ENCODE assay signal across 28 cellular contexts in genomic region chr7:101829856-101830255, GRCh38.
"Had no signal": no experiment of that assay in that cellular context is flagged by ENCODE, and none has a peak within 500 bp of the region (broad histone marks: within the 10 kb centered on the region; RNA-seq: fewer than 3 reads in every experiment).

No MANE protein-coding gene starts in this region.

- H3K27ac Mint-ChIP-seq: nephron progenitor cell had no signal

- H3K27me3 Mint-ChIP-seq: naive thymus-derived CD8-positive, alpha-beta T cell; stimulated activated naive CD8-positive, alpha-beta T cell treated with anti-CD3 and anti-CD28 coated beads, Interleukin-15, amount 100 ng/mL, for 72 hours had no signal

- H3K4me2 ChIP-seq: hepatocyte, smooth muscle cell had no signal

- H3K9me3 ChIP-seq: gastrocnemius medialis, heart left ventricle, left lung, prostate gland, right atrium auricular region, suprapubic skin, transverse colon had no signal

- H3K27me3 ChIP-seq: dorsolateral prefrontal cortex, gastrocnemius medialis, heart left ventricle, hepatocyte, left lung, right atrium auricular region, suprapubic skin, transverse colon had no signal

- H2AFZ ChIP-seq: hepatocyte had no signal

- H3K4me3 ChIP-seq: coronary artery, dorsolateral prefrontal cortex, gastrocnemius medialis, heart left ventricle, hepatocyte, left lung, prostate gland, right atrium auricular region, smooth muscle cell, suprapubic skin, transverse colon had no signal

- H3K4me3 Mint-ChIP-seq: naive thymus-derived CD8-positive, alpha-beta T cell; nephron progenitor cell; stimulated activated naive CD8-positive, alpha-beta T cell treated with anti-CD3 and anti-CD28 coated beads, Interleukin-15, amount 100 ng/mL, for 72 hours had no signal

- H3K36me3 ChIP-seq: gastrocnemius medialis, prostate gland, right atrium auricular region, suprapubic skin, transverse colon had no signal

- H3K4me1 ChIP-seq: prostate gland, suprapubic skin, transverse colon had no signal

- DNase-seq: effector CD4-positive, alpha-beta T cell; foreskin fibroblast; gastrocnemius medialis; heart left ventricle; kidney; mammary epithelial cell; mesendoderm; naive thymus-derived CD8-positive, alpha-beta T cell; nephron progenitor cell; nucleus accumbens; stimulated activated CD4-positive, alpha-beta T cell treated with anti-CD3 and anti-CD28 coated beads, Interleukin-12 subunit alpha, Interleukin-12 subunit beta, amount 100 ng/mL, for 4 hours; stimulated activated CD4-positive, alpha-beta T cell treated with anti-CD3 and anti-CD28 coated beads, Interleukin-1b, Interleukin-23, amount 100 ng/mL, for 48 hours; stimulated activated CD4-positive, alpha-beta T cell treated with anti-CD3 and anti-CD28 coated beads, Interleukin-4, amount 100 ng/mL, for 1 hour; stimulated activated CD8-positive, alpha-beta memory T cell treated with anti-CD3 and anti-CD28 coated beads, Interleukin-4, amount 100 ng/mL, for 48 hours; stimulated activated naive CD4-positive, alpha-beta T cell; stimulated activated naive CD8-positive, alpha-beta T cell treated with anti-CD3 and anti-CD28 coated beads, Interleukin-15, amount 100 ng/mL, for 72 hours; transverse colon had no signal

- H3K27ac ChIP-seq: coronary artery, dorsolateral prefrontal cortex, epithelial cell of prostate, gastrocnemius medialis, heart left ventricle, hepatocyte, left lung, prostate gland, right atrium auricular region, suprapubic skin, transverse colon had no signal

- ATAC-seq: esophagus mucosa; gastrocnemius medialis; heart left ventricle; left lung; naive thymus-derived CD8-positive, alpha-beta T cell; sciatic nerve; stimulated activated naive CD8-positive, alpha-beta T cell treated with anti-CD3 and anti-CD28 coated beads, Interleukin-15, amount 100 ng/mL, for 72 hours had no signal
